ENCODE assay signal across 22 cellular contexts in genomic region chr7:132899833-132900232, GRCh38.
DNase-seq lines count a peak whose midpoint lies in the region; ATAC-seq and TF ChIP-seq lines count a peak whose summit lies in the region.
"Had no signal": no experiment of that assay in that cellular context is flagged by ENCODE, and none has a peak within 500 bp of the region (broad histone marks: within the 10 kb centered on the region; RNA-seq: fewer than 3 reads in every experiment).

No MANE protein-coding gene starts in this region.

- no peaks in the 10 kb centered on the region for H3K4me1 Mint-ChIP-seq in activated T-helper 2 cell treated with anti-CD3 and anti-CD28 coated beads, Interferon-gamma antibody, Interleukin-2, Interleukin-4, amounts not matched to agents 10 μg/mL and 5 μg/mL and 100 μg/mL, durations not matched to agents 14 hours and 24 hours and 36 hours (ENCODE audit: low read depth)
- H3K4me1 Mint-ChIP-seq: activated naive CD8-positive, alpha-beta T cell treated with anti-CD3 and anti-CD28 coated beads, Interleukin-2, amount 10 ng/mL, durations not matched to agents 7 days and 5 days; GM23338 had no signal

- no peaks in the 10 kb centered on the region for H3K27me3 Mint-ChIP-seq in activated T-helper 2 cell treated with anti-CD3 and anti-CD28 coated beads, Interferon-gamma antibody, Interleukin-2, Interleukin-4, amounts not matched to agents 10 μg/mL and 5 μg/mL and 100 μg/mL, durations not matched to agents 14 hours and 24 hours and 36 hours (ENCODE audit: low read depth)
- H3K27me3 Mint-ChIP-seq: activated CD8-positive, alpha-beta T cell treated with anti-CD3 and anti-CD28 coated beads for 36 hours; activated naive CD8-positive, alpha-beta T cell treated with anti-CD3 and anti-CD28 coated beads, Interleukin-2, amount 10 ng/mL, durations not matched to agents 7 days and 5 days; naive thymus-derived CD8-positive, alpha-beta T cell had no signal

- H3K9me3 Mint-ChIP-seq in activated T-helper 2 cell treated with anti-CD3 and anti-CD28 coated beads, Interferon-gamma antibody, Interleukin-2, Interleukin-4, amounts not matched to agents 10 μg/mL and 5 μg/mL and 100 μg/mL, durations not matched to agents 14 hours and 24 hours and 36 hours, result no peaks in the 10 kb centered on the region
- H3K9me3 Mint-ChIP-seq: activated CD8-positive, alpha-beta T cell treated with anti-CD3 and anti-CD28 coated beads for 36 hours; GM23338 had no signal

- ATAC-seq in GM19324 (IDR thresholded peaks at IDR 0.05; ENCODE audit: low FRiP score, unreplicated experiment) (no peak), HG03025 (IDR thresholded peaks at IDR 0.05; ENCODE audit: low FRiP score, unreplicated experiment) (no peak)
- ATAC-seq: activated CD8-positive, alpha-beta T cell treated with anti-CD3 and anti-CD28 coated beads for 36 hours; GM23338; naive thymus-derived CD8-positive, alpha-beta T cell; upper lobe of right lung had no signal

- intact Hi-C loops in activated T-helper 2 cell treated with anti-CD3 and anti-CD28 coated beads, Interferon-gamma antibody, Interleukin-2, Interleukin-4, amounts not matched to agents 10 μg/mL and 5 μg/mL and 100 μg/mL, durations not matched to agents 14 hours and 24 hours and 36 hours (cut with micrococcal nuclease), result no loop called here

- H3K4me3 Mint-ChIP-seq in activated T-helper 2 cell treated with anti-CD3 and anti-CD28 coated beads, Interferon-gamma antibody, Interleukin-2, Interleukin-4, amounts not matched to agents 10 μg/mL and 5 μg/mL and 100 μg/mL, durations not matched to agents 14 hours and 24 hours and 36 hours (ENCODE audit: low read depth), result no peak overlapping the region
- H3K4me3 Mint-ChIP-seq: activated CD8-positive, alpha-beta T cell treated with anti-CD3 and anti-CD28 coated beads for 36 hours; activated naive CD8-positive, alpha-beta T cell treated with anti-CD3 and anti-CD28 coated beads, Interleukin-2, amount 10 ng/mL, durations not matched to agents 7 days and 5 days; GM23338; naive thymus-derived CD8-positive, alpha-beta T cell had no signal

- TF ChIP-seq POLR2A in NB4 (IDR thresholded peaks at IDR 0.05; ENCODE audit: extremely low read depth, insufficient read length), result no peak

- TF ChIP-seq CTCF in NB4 (IDR thresholded peaks at IDR 0.05; ENCODE audit: low read depth, low read length), result no peak
- peak; percentile 41 for TF ChIP-seq CTCF in choroid plexus epithelial cell (conservative IDR thresholded peaks at IDR 0.05; ENCODE audit: low read depth, low read length)

- H3K4me3 ChIP-seq in NB4 (ENCODE audit: low read depth, low read length), result no peak overlapping the region
- no peak overlapping the region for H3K4me3 ChIP-seq in choroid plexus epithelial cell (ENCODE audit: low read depth, low read length)
- H3K4me3 ChIP-seq: GM23338, lung, psoas muscle, upper lobe of right lung had no signal

- DNase-seq in NCI-H1092 treated with DMSO at 0.1 percent for 48 hours (lab: John Stamatoyannopoulos, UW) (peak; percentile 18), NCI-H1092 (lab: John Stamatoyannopoulos, UW) (no peak), NB4 (ENCODE audit: low read depth) (peak; percentile 19), choroid plexus epithelial cell (ENCODE audit: low read depth) (peak; percentile 20), lung microvascular endothelial cell (ENCODE audit: low read depth in 2 of 2) (peak; percentile 7 to 44)
- no peak for DNase-seq in activated T-helper 2 cell treated with anti-CD3 and anti-CD28 coated beads, Interferon-gamma antibody, Interleukin-2, Interleukin-4, amounts not matched to agents 10 μg/mL and 5 μg/mL and 100 μg/mL, durations not matched to agents 14 hours and 24 hours and 36 hours (ENCODE audit: low spot score)
- DNase-seq: activated CD8-positive, alpha-beta T cell treated with anti-CD3 and anti-CD28 coated beads for 36 hours; activated naive CD8-positive, alpha-beta T cell treated with anti-CD3 and anti-CD28 coated beads, Interleukin-2, amount 10 ng/mL, durations not matched to agents 7 days and 5 days; activated T-cell treated with anti-CD3 and anti-CD28 coated beads, Interleukin-2, amount 50 U/mL, for 48 hours; effector memory CD4-positive, alpha-beta T cell; Karpas-422; naive thymus-derived CD8-positive, alpha-beta T cell; NCI-H187; NCI-H524 treated with DMSO at 0.1 percent for 48 hours; psoas muscle; stimulated activated naive CD4-positive, alpha-beta T cell treated with Interleukin-2 at 50 U/mL for 16 hours; SW 1271; upper lobe of right lung had no signal

- H3K27ac Mint-ChIP-seq in activated T-helper 2 cell treated with anti-CD3 and anti-CD28 coated beads, Interferon-gamma antibody, Interleukin-2, Interleukin-4, amounts not matched to agents 10 μg/mL and 5 μg/mL and 100 μg/mL, durations not matched to agents 14 hours and 24 hours and 36 hours, result no peak overlapping the region
- H3K27ac Mint-ChIP-seq: activated CD8-positive, alpha-beta T cell treated with anti-CD3 and anti-CD28 coated beads for 36 hours; activated naive CD8-positive, alpha-beta T cell treated with anti-CD3 and anti-CD28 coated beads, Interleukin-2, amount 10 ng/mL, durations not matched to agents 7 days and 5 days; GM23338 had no signal

- peaks cover 11% of the 10 kb centered on the region for H3K36me3 Mint-ChIP-seq in activated T-helper 2 cell treated with anti-CD3 and anti-CD28 coated beads, Interferon-gamma antibody, Interleukin-2, Interleukin-4, amounts not matched to agents 10 μg/mL and 5 μg/mL and 100 μg/mL, durations not matched to agents 14 hours and 24 hours and 36 hours (ENCODE audit: low read depth)

Comparison
In these comparisons a context has a peak if more than half of its experiments do, and no peak if none do; other contexts are left out.
1. DNase-seq: peak in NCI-H1092 treated with DMSO at 0.1 percent for 48 hours (single experiment), NB4 (single experiment), choroid plexus epithelial cell (single experiment) and lung microvascular endothelial cell (2 of 2); none in NCI-H1092 (single experiment) and activated T-helper 2 cell treated with anti-CD3 and anti-CD28 coated beads, Interferon-gamma antibody, Interleukin-2, Interleukin-4, amounts not matched to agents 10 μg/mL and 5 μg/mL and 100 μg/mL, durations not matched to agents 14 hours and 24 hours and 36 hours (single experiment).